Comparison of ENCODE assay signal across 1 cellular context in genomic region chr10:126042354-126042753, GRCh38.
TF ChIP-seq lines count a peak whose summit lies in the region.

No MANE protein-coding gene starts in this region.

TF ChIP-seq in liver, 16 proteins besides CTCF, POLR2A, EP300 and RAD21 (continued from another document):
- no peak for TF ChIP-seq REST (IDR thresholded peaks at IDR 0.05)
- no peak for TF ChIP-seq FOXA1 (IDR thresholded peaks at IDR 0.05)
- no peak for TF ChIP-seq FOXA2 (IDR thresholded peaks at IDR 0.05)
- no peak for TF ChIP-seq SP1 (IDR thresholded peaks at IDR 0.05)
